12 cellular contexts compared by ENCODE assay signal in genomic region chr18:74281639-74282358, GRCh38. TPM values are rescaled to one million over a fixed set of nuclear protein-coding genes. Genes with fewer than 3 reads are reported as not detected.
A peak's percentile ranks its signal among the peaks of the same experiment; 100 is the strongest.
DNase-seq lines count a peak whose midpoint lies in the region; ATAC-seq and TF ChIP-seq lines count a peak whose summit lies in the region.
"Had no signal": no experiment of that assay in that cellular context is flagged by ENCODE, and none has a peak within 500 bp of the region (broad histone marks: within the 10 kb centered on the region; RNA-seq: fewer than 3 reads in every experiment).

No MANE protein-coding gene starts in this region.

- CTCF ChIA-PET in activated CD8-positive, alpha-beta T cell treated with anti-CD3 and anti-CD28 coated beads for 36 hours (lab: Charles Lee), result no interaction called here
- CTCF ChIA-PET in HEK293T (lab: Yijun Ruan, JAX), result no interaction called here

- H3K27ac ChIP-seq in GM23338 (ENCODE audit: low read depth) (peak overlapping the region; percentile 90), iPS-18a (ENCODE audit: low read length) (peak overlapping the region; percentile 46), skin epidermis (peak overlapping the region in 11 of 21 experiments; percentile 3 to 73 (median 47))

- ATAC-seq in GM23338 (peak; percentile 8), HG03108 (IDR thresholded peaks at IDR 0.05; ENCODE audit: unreplicated experiment) (no peak)
- no peak for ATAC-seq in activated CD8-positive, alpha-beta T cell treated with anti-CD3 and anti-CD28 coated beads for 36 hours
- ATAC-seq: HCT116 had no signal

- H2AFZ ChIP-seq in GM23338, result no peak overlapping the region

- H3K4me1 ChIP-seq in GM23338 (ENCODE audit: insufficient read depth) (peaks cover 63% of the 10 kb centered on the region), iPS-18a (ENCODE audit: control insufficient read depth, low read depth, low read length) (peaks cover 44% of the 10 kb centered on the region)

- H3K4me2 ChIP-seq in GM23338, result peak overlapping the region; percentile 79

- H3K36me3 ChIP-seq in GM23338 (ENCODE audit: insufficient read depth) (no peaks in the 10 kb centered on the region), iPS-18a (ENCODE audit: control insufficient read depth, low read depth, low read length) (no peaks in the 10 kb centered on the region)

- peak overlapping the region; percentile 27 for H3K9ac ChIP-seq in iPS-18a (ENCODE audit: low read length)

- peaks cover 6% of the 10 kb centered on the region; the same call in 1 of the 2 replicates for H3F3A ChIP-seq in GM23338 (replicated peaks; ENCODE audit: low read depth)

- POLR2A ChIA-PET in activated CD8-positive, alpha-beta T cell treated with anti-CD3 and anti-CD28 coated beads for 36 hours (lab: Charles Lee), result no interaction called here
- POLR2A ChIA-PET in HEK293T (lab: Yijun Ruan, JAX), result no interaction called here

- no peaks in the 10 kb centered on the region for H3K9me3 ChIP-seq in iPS-18a (ENCODE audit: control insufficient read depth, low read depth, low read length)

- H3K4me3 Mint-ChIP-seq in GM23338, result peak overlapping the region; percentile 59
- no peak overlapping the region for H3K4me3 Mint-ChIP-seq in activated CD8-positive, alpha-beta T cell treated with anti-CD3 and anti-CD28 coated beads for 36 hours
- H3K4me3 Mint-ChIP-seq: activated CD4-positive, alpha-beta memory T cell treated with anti-CD3 and anti-CD28 coated beads for 36 hours had no signal

- peaks cover 54% of the 10 kb centered on the region for H3K36me3 Mint-ChIP-seq in GM23338 (ENCODE audit: low read depth)
- H3K36me3 Mint-ChIP-seq in activated CD8-positive, alpha-beta T cell treated with anti-CD3 and anti-CD28 coated beads for 36 hours (ENCODE audit: low read depth), result peaks cover 19% of the 10 kb centered on the region
- H3K36me3 Mint-ChIP-seq: activated CD4-positive, alpha-beta memory T cell treated with anti-CD3 and anti-CD28 coated beads for 36 hours had no signal

- H3K27me3 ChIP-seq in GM23338 (ENCODE audit: insufficient read depth) (no peaks in the 10 kb centered on the region), iPS-18a (ENCODE audit: control insufficient read depth, insufficient read depth, low read length) (no peaks in the 10 kb centered on the region)

- peaks cover 73% of the 10 kb centered on the region for H3K4me1 Mint-ChIP-seq in GM23338
- H3K4me1 Mint-ChIP-seq in activated CD8-positive, alpha-beta T cell treated with anti-CD3 and anti-CD28 coated beads for 36 hours (ENCODE audit: low read depth), result peaks cover 23% of the 10 kb centered on the region

- peak overlapping the region; percentile 98 for H3K27ac Mint-ChIP-seq in GM23338
- peak overlapping the region; percentile 71 for H3K27ac Mint-ChIP-seq in activated CD8-positive, alpha-beta T cell treated with anti-CD3 and anti-CD28 coated beads for 36 hours
- H3K27ac Mint-ChIP-seq: activated CD4-positive, alpha-beta memory T cell treated with anti-CD3 and anti-CD28 coated beads for 36 hours had no signal

- TF ChIP-seq CTCF in GM23338 (conservative IDR thresholded peaks at IDR 0.05; ENCODE audit: low read depth in 2 of 2), result no peak
- no peak for TF ChIP-seq CTCF in activated CD8-positive, alpha-beta T cell treated with anti-CD3 and anti-CD28 coated beads for 36 hours (IDR thresholded peaks at IDR 0.05)

- DNase-seq in GM23338 (ENCODE audit: low spot score), result no peak
- DNase-seq in activated CD8-positive, alpha-beta T cell treated with anti-CD3 and anti-CD28 coated beads for 36 hours, result no peak
- no peak for DNase-seq in HEK293T (ENCODE audit: extremely low spot score)
- DNase-seq in SHP77 treated with DMSO at 0.1 percent for 48 hours (lab: John Stamatoyannopoulos, UW), result no peak
- DNase-seq in NCI-H526 treated with DMSO at 0.1 percent for 48 hours (lab: John Stamatoyannopoulos, UW), result no peak
- DNase-seq: activated CD4-positive, alpha-beta memory T cell treated with anti-CD3 and anti-CD28 coated beads for 36 hours; OCI-M1 had no signal

- H3K79me2 ChIP-seq in GM23338 (replicated peaks; ENCODE audit: insufficient read depth), result peaks cover 99% of the 10 kb centered on the region

- H3K27me3 Mint-ChIP-seq in GM23338 (ENCODE audit: insufficient read depth, low read depth, poor library complexity), result peaks cover 15% of the 10 kb centered on the region
- no peaks in the 10 kb centered on the region for H3K27me3 Mint-ChIP-seq in activated CD8-positive, alpha-beta T cell treated with anti-CD3 and anti-CD28 coated beads for 36 hours
- H3K27me3 Mint-ChIP-seq: activated CD4-positive, alpha-beta memory T cell treated with anti-CD3 and anti-CD28 coated beads for 36 hours had no signal

- no peaks in the 10 kb centered on the region for H3K9me2 ChIP-seq in GM23338 (ENCODE audit: insufficient read depth)

- H4K20me1 ChIP-seq in GM23338 (replicated peaks; ENCODE audit: insufficient read depth), result peaks cover 6% of the 10 kb centered on the region

- peaks cover 2% of the 10 kb centered on the region; the same call in 2 of the 3 replicates for H3K9me3 Mint-ChIP-seq in GM23338
- H3K9me3 Mint-ChIP-seq in activated CD8-positive, alpha-beta T cell treated with anti-CD3 and anti-CD28 coated beads for 36 hours, result no peaks in the 10 kb centered on the region
- H3K9me3 Mint-ChIP-seq: activated CD4-positive, alpha-beta memory T cell treated with anti-CD3 and anti-CD28 coated beads for 36 hours had no signal

- intact Hi-C loops in activated CD8-positive, alpha-beta T cell treated with anti-CD3 and anti-CD28 coated beads for 36 hours (cut with micrococcal nuclease), result no loop called here

- peak overlapping the region; percentile 35 for H3K4me3 ChIP-seq in GM23338
- H3K4me3 ChIP-seq in iPS-18a (ENCODE audit: low read length), result peak overlapping the region; percentile 26
- H3K4me3 ChIP-seq in skin epidermis, result no peak overlapping the region

TF ChIP-seq in HEK293T, 16 proteins besides CTCF, POLR2A, EP300 and RAD21:
- TF ChIP-seq FOXM1 (IDR thresholded peaks at IDR 0.05; ENCODE audit: borderline replicate concordance) (no peak), HDGF (IDR thresholded peaks at IDR 0.05; ENCODE audit: borderline replicate concordance) (no peak), PKNOX1 (IDR thresholded peaks at IDR 0.05) (no peak), FOXK2 (IDR thresholded peaks at IDR 0.05) (no peak), BHLHE40 (IDR thresholded peaks at IDR 0.05; ENCODE audit: borderline replicate concordance) (no peak), L3MBTL2 (conservative IDR thresholded peaks at IDR 0.05) (no peak), CTBP1 (IDR thresholded peaks at IDR 0.05; ENCODE audit: borderline replicate concordance) (no peak), ARNT (IDR thresholded peaks at IDR 0.05) (no peak), LEF1 (IDR thresholded peaks at IDR 0.05; ENCODE audit: borderline replicate concordance) (no peak), ELF4 (IDR thresholded peaks at IDR 0.05) (no peak), SUZ12 (IDR thresholded peaks at IDR 0.05) (no peak), NFRKB (IDR thresholded peaks at IDR 0.05) (no peak), SP1 (IDR thresholded peaks at IDR 0.05) (no peak), ZNF384 (IDR thresholded peaks at IDR 0.05) (no peak), FOXA1 (IDR thresholded peaks at IDR 0.05) (no peak), TARDBP (IDR thresholded peaks at IDR 0.05) (no peak)

RNA-seq across cellular contexts. Expression of gene CYB5A, which starts 10.0 kb away (rescaled TPM):
- total RNA-seq in GM23338 (2014; rRNA removed; shearing (Covaris generic)), result 122 and 136 TPM in 2 replicates
- polyA plus RNA-seq in GM23338 (2016; fragmentation: Nextera tagmentation; extraction: Ambion mirVana), result 274 and 283 TPM in 2 replicates
- 10 to 100 TPM; 60.2 to 62.4 TPM for total RNA-seq in activated CD8-positive, alpha-beta T cell treated with anti-CD3 and anti-CD28 coated beads for 36 hours

RNA-seq across cellular contexts. Expression of gene C18orf63, which starts 33.8 kb away (rescaled TPM):
- total RNA-seq in GM23338 (2014; rRNA removed; shearing (Covaris generic)), result not detected in 2 replicates
- polyA plus RNA-seq in GM23338 (2016; fragmentation: Nextera tagmentation; extraction: Ambion mirVana), result not detected in 2 replicates
- total RNA-seq in activated CD8-positive, alpha-beta T cell treated with anti-CD3 and anti-CD28 coated beads for 36 hours, result not detected
- total RNA-seq: activated CD4-positive, alpha-beta memory T cell treated with anti-CD3 and anti-CD28 coated beads for 36 hours; HT1080 had no signal

Comparison
In these comparisons a context has a peak if more than half of its experiments do, and no peak if none do; other contexts are left out.
1. H3K4me3 ChIP-seq: peak in GM23338 (single experiment) and iPS-18a (single experiment); none in skin epidermis (0 of 7).
2. Peak in every context shown above with its lines, with median percentiles within 50 percentile points of each other: H3K27ac ChIP-seq.